8 cellular contexts compared by ENCODE assay signal in genomic region chr4:88697588-88698329, GRCh38. TPM values are rescaled to one million over a fixed set of nuclear protein-coding genes. Genes with fewer than 3 reads are reported as not detected.
DNase-seq lines count a peak whose midpoint lies in the region; ATAC-seq and TF ChIP-seq lines count a peak whose summit lies in the region.

NAP1L5 (minus strand) TSS chr4:88697829; CDS start chr4:88697754, 75 bp downstream.

- H3K27ac Mint-ChIP-seq in endothelial cell (ENCODE audit: unreplicated experiment), result no peak within 1 kb of the TSS

- H3K27me3 Mint-ChIP-seq in endothelial cell (ENCODE audit: unreplicated experiment), result no peaks in the 10 kb centered on the region

- peak within 1 kb of the TSS; percentile 84 for H3K4me3 Mint-ChIP-seq in endothelial cell (ENCODE audit: unreplicated experiment)

- peak; percentile 78 for DNase-seq in NCI-H345 (lab: John Stamatoyannopoulos, UW)
- DNase-seq in activated CD8-positive, alpha-beta memory T cell treated with anti-CD3 and anti-CD28 coated beads, Interleukin-2, amount 50 U/mL, for 24 hours (ENCODE audit: extremely low read depth), result peak; percentile 17
- peak; percentile 35 for DNase-seq in endothelial cell (ENCODE audit: low spot score)
- DNase-seq in mucosa of descending colon, result peak; percentile 71 to 77 (median 75)
- DNase-seq in stimulated activated CD8-positive, alpha-beta memory T cell treated with anti-CD3 and anti-CD28 coated beads, Interleukin-4, amount 100 ng/mL, for 24 hours (ENCODE audit: low read depth), result peak; percentile 47
- no peak for DNase-seq in OCI-M2 (lab: John Stamatoyannopoulos, UW; ENCODE audit: unreplicated experiment)

- ATAC-seq in GM18511 (IDR thresholded peaks at IDR 0.05; ENCODE audit: unreplicated experiment) (peak; percentile 96), HG02943 (IDR thresholded peaks at IDR 0.05; ENCODE audit: low read depth, unreplicated experiment) (peak; percentile 89), mucosa of descending colon (peak; percentile 94)

- TF ChIP-seq CTCF in endothelial cell (IDR thresholded peaks at IDR 0.05; ENCODE audit: unreplicated experiment) (no peak), mucosa of descending colon (IDR thresholded peaks at IDR 0.05) (no peak)

- peaks cover 7% of the 10 kb centered on the region for H3K4me1 Mint-ChIP-seq in endothelial cell (ENCODE audit: unreplicated experiment)

- H3K36me3 ChIP-seq in mucosa of descending colon (ENCODE audit: low read depth), result no peaks in the 10 kb centered on the region

- H3K9me3 Mint-ChIP-seq in endothelial cell (ENCODE audit: unreplicated experiment), result no peaks in the 10 kb centered on the region

- peak within 1 kb of the TSS; percentile 23 for H3K4me3 ChIP-seq in mucosa of descending colon

- no peaks in the 10 kb centered on the region for H3K9me3 ChIP-seq in mucosa of descending colon

- H3K4me1 ChIP-seq in mucosa of descending colon (ENCODE audit: low read depth), result no peaks in the 10 kb centered on the region

- intact Hi-C loops in mucosa of descending colon (cut with DNase I, micrococcal nuclease), result no loop called here

- H3K36me3 Mint-ChIP-seq in endothelial cell (ENCODE audit: low read depth, unreplicated experiment), result peaks cover 3% of the 10 kb centered on the region

RNA-seq across cellular contexts. Expression of gene NAP1L5, which starts in this region (rescaled TPM):
- total RNA-seq in endothelial cell (ENCODE audit: unreplicated experiment), result 4.4 TPM
- total RNA-seq in mucosa of descending colon, result 1 to 10 TPM; 1.1 to 5.8 (median 1.7) TPM
